ENCODE assay signal across 8 cellular contexts in the genomic region with DNA sequence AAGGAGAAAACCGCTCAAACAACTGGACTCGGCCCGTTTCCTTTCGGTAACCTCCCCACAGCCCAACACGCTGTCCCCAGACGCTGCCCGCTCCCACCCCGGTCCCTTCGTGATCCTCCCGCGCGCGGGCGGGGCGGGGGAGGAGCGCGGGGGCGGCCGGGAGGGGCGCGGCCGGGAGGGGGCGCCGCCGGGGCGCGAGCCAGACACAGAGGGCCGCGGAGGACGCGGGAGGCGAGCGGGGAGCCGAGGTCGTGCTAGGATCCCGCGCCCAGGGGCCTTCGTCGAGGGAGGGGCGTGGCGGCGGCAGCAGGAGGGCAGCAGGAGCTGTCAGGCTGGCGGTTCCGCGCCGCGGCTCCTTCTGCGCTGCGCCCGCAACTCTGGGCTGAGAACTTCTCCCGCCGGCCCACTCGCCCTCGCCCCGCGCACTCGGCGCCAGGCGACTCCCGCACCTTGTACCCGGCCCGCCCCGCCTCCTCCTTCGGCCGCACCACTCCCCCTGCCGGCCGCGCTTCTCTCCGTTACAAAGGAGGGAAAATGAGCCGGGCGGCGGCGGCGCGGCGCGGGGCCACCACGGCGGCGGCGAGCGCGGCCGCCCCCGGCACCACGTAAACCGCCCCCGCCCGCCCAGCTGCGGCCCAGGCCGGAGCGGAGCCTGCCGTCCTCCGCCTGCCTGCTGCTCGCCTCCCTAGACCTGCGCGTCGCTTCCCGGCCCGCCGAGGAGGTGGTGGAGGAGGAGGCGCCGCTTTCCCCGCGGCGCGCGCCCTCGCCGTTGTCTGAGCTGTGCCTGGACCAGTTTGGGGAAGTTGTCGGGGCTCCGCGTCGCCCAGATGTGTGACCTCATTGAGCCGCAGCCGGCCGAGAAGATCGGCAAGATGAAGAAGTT. TPM values are rescaled to one million over a fixed set of nuclear protein-coding genes. Genes with fewer than 3 reads are reported as not detected.
DNase-seq lines count a peak whose midpoint lies in the region; ATAC-seq and TF ChIP-seq lines count a peak whose summit lies in the region.

A gene (plus strand): TSS at position 521 of the 883 bp plus-strand sequence. CDS start 307 bp downstream, at position 828.

- H3K9me3 ChIP-seq in Caco-2 (no peaks in the 10 kb centered on the region), thyroid gland (no peaks in the 10 kb centered on the region)

- H3K27ac ChIP-seq in thyroid gland: peak within 1 kb of the TSS; percentile 43 to 82 (median 82)

- H3K27me3 ChIP-seq in Caco-2 (replicated peaks; ENCODE audit: control insufficient read depth, insufficient read depth, low read length): no peaks in the 10 kb centered on the region
- H3K27me3 ChIP-seq in thyroid gland: no peaks in the 10 kb centered on the region

- DNase-seq in Caco-2 (peak; percentile 81 to 88), NCI-H526 treated with DMSO at 0.1 percent for 48 hours (lab: John Stamatoyannopoulos, UW) (peak; percentile 77), fibroblast of mammary gland (ENCODE audit: low read depth) (peak; percentile 55), naive B cell (peak; percentile 89), thyroid gland (peak; percentile 78 to 79)
- DNase-seq in activated CD4-positive, alpha-beta memory T cell treated with anti-CD3 and anti-CD28 coated beads, Interleukin-2, amount 10 ng/mL, durations not matched to agents 7 days and 5 days: peak; percentile 44

- H3K4me3 ChIP-seq in Caco-2 (ENCODE audit: low read depth, low read length): peak within 1 kb of the TSS; percentile 89
- peak within 1 kb of the TSS; percentile 63 for H3K4me3 ChIP-seq in fibroblast of mammary gland (ENCODE audit: control insufficient read depth, low read depth, low read length)
- H3K4me3 ChIP-seq in thyroid gland (replicated peaks in 1 of 3): peak within 1 kb of the TSS; percentile 33 to 70 (median 68)

- TF ChIP-seq POLR2A in GM19193 (IDR thresholded peaks at IDR 0.05; ENCODE audit: extremely low read depth, insufficient read depth, insufficient read length) (peak; percentile 49), thyroid gland (IDR thresholded peaks at IDR 0.05) (peak in 1 of 2 donors; percentile 51)

- H3K36me3 ChIP-seq in Caco-2 (ENCODE audit: control insufficient read depth, insufficient read depth, low read length): no peaks in the 10 kb centered on the region
- no peaks in the 10 kb centered on the region for H3K36me3 ChIP-seq in thyroid gland

- peak within 1 kb of the TSS; percentile 75 for H3K27ac Mint-ChIP-seq in Caco-2 (ENCODE audit: unreplicated experiment)
- H3K27ac Mint-ChIP-seq in activated CD4-positive, alpha-beta memory T cell treated with anti-CD3 and anti-CD28 coated beads, Interleukin-2, amount 10 ng/mL, durations not matched to agents 7 days and 5 days: no peak within 1 kb of the TSS
- H3K27ac Mint-ChIP-seq in naive B cell: peak within 1 kb of the TSS; percentile 97 to 99 (median 98)

- H3K27me3 Mint-ChIP-seq in Caco-2 (ENCODE audit: insufficient read depth, unreplicated experiment): no peaks in the 10 kb centered on the region
- H3K27me3 Mint-ChIP-seq in activated CD4-positive, alpha-beta memory T cell treated with anti-CD3 and anti-CD28 coated beads, Interleukin-2, amount 10 ng/mL, durations not matched to agents 7 days and 5 days: peaks cover 45% of the 10 kb centered on the region
- H3K27me3 Mint-ChIP-seq in naive B cell: no peaks in the 10 kb centered on the region

- CTCF ChIA-PET in Caco-2 (lab: Charles Lee): interaction anchor here (0.7 to 1.9 kb wide), 5 partner anchors 8 to 333 kb away, joined by 3 to 6 read pairs (median 3); no protein-coding TSS in a partner anchor
- CTCF ChIA-PET in activated CD4-positive, alpha-beta memory T cell treated with anti-CD3 and anti-CD28 coated beads, Interleukin-2, amount 10 ng/mL, durations not matched to agents 7 days and 5 days (lab: Charles Lee): interaction anchor here (0.6 to 1.2 kb wide), 2 partner anchors 8 to 114 kb away, joined by 3 to 4 read pairs; no protein-coding TSS in a partner anchor

- TF ChIP-seq CTCF in Caco-2 (IDR thresholded peaks at IDR 0.05; ENCODE audit: insufficient read depth in 1 of 2, low read depth in 1 of 2, low read length in 1 of 2, severe bottlenecking in 1 of 2, unreplicated experiment in 1 of 2) (peak; percentile 9 to 51), fibroblast of mammary gland (conservative IDR thresholded peaks at IDR 0.05; ENCODE audit: control insufficient read depth, insufficient read depth, low read depth, low read length) (peak; percentile 27), thyroid gland (IDR thresholded peaks at IDR 0.05) (peak in 3 of 6 experiments; percentile 42 to 61 (median 55))

- H3K4me1 Mint-ChIP-seq in Caco-2 (ENCODE audit: low read depth, unreplicated experiment) (peaks cover 7% of the 10 kb centered on the region), naive B cell (peaks cover 41 to 62% (median 61%) of the 10 kb centered on the region in 3 donors)
- H3K4me1 Mint-ChIP-seq in activated CD4-positive, alpha-beta memory T cell treated with anti-CD3 and anti-CD28 coated beads, Interleukin-2, amount 10 ng/mL, durations not matched to agents 7 days and 5 days: peaks cover 11% of the 10 kb centered on the region

- BruUV-seq in Caco-2 (replicated peaks; lab: Mats Ljungman, UMichigan): no TSS peak

- ATAC-seq in HG03159 (IDR thresholded peaks at IDR 0.05; ENCODE audit: unreplicated experiment): peak; percentile 54
- ATAC-seq in naive B cell (ENCODE audit: low read depth in 2 of 2): peak; percentile 74 to 78

- WGBS in thyroid gland, 2 donors: 0 to 7% methylated on average over 3 to 62 of the region's 118 CpGs

- H3K4me1 ChIP-seq in Caco-2 (0 out of 2 replicates have a peak, but pooled peaks cover 2% of the 10 kb centered on the region), thyroid gland (peaks cover 3 to 5% of the 10 kb centered on the region in 2 donors)

- no peaks in the 10 kb centered on the region for H3K36me3 Mint-ChIP-seq in Caco-2 (ENCODE audit: insufficient read depth, unreplicated experiment)
- H3K36me3 Mint-ChIP-seq in activated CD4-positive, alpha-beta memory T cell treated with anti-CD3 and anti-CD28 coated beads, Interleukin-2, amount 10 ng/mL, durations not matched to agents 7 days and 5 days (ENCODE audit: low read depth): no peaks in the 10 kb centered on the region
- H3K36me3 Mint-ChIP-seq in naive B cell: no peaks in the 10 kb centered on the region

- POLR2A ChIA-PET in Caco-2 (lab: Charles Lee): no interaction called here
- POLR2A ChIA-PET in activated CD4-positive, alpha-beta memory T cell treated with anti-CD3 and anti-CD28 coated beads, Interleukin-2, amount 10 ng/mL, durations not matched to agents 7 days and 5 days (lab: Charles Lee): no interaction called here

- H3K9me3 Mint-ChIP-seq in Caco-2 (ENCODE audit: unreplicated experiment) (no peaks in the 10 kb centered on the region), naive B cell (no peaks in the 10 kb centered on the region)
- no peaks in the 10 kb centered on the region for H3K9me3 Mint-ChIP-seq in activated CD4-positive, alpha-beta memory T cell treated with anti-CD3 and anti-CD28 coated beads, Interleukin-2, amount 10 ng/mL, durations not matched to agents 7 days and 5 days

- H3K4me3 Mint-ChIP-seq in Caco-2 (ENCODE audit: unreplicated experiment): peak within 1 kb of the TSS; percentile 95
- H3K4me3 Mint-ChIP-seq in activated CD4-positive, alpha-beta memory T cell treated with anti-CD3 and anti-CD28 coated beads, Interleukin-2, amount 10 ng/mL, durations not matched to agents 7 days and 5 days: peak within 1 kb of the TSS; percentile 37
- peak within 1 kb of the TSS; percentile 91 to 100 (median 98) for H3K4me3 Mint-ChIP-seq in naive B cell

- intact Hi-C loops in Caco-2 (cut with micrococcal nuclease; ENCODE audit: unreplicated experiment): loop anchor here (1.0 to 10.0 kb wide), 6 partner anchors 43 to 439 kb away; no protein-coding TSS in a partner anchor
- intact Hi-C loops in thyroid gland (cut with DNase I): no loop called here

RNA-seq across cellular contexts. Expression of the gene that starts here (rescaled TPM):
- total RNA-seq in Caco-2 (2022) (18.2 and 22.5 TPM in 2 replicates), thyroid gland (10 to 100 TPM; 29.3 to 37.8 (median 33.0) TPM)
- not detected for total RNA-seq in activated CD4-positive, alpha-beta memory T cell treated with anti-CD3 and anti-CD28 coated beads, Interleukin-2, amount 10 ng/mL, durations not matched to agents 7 days and 5 days
- 10 to 100 TPM; 22.8 to 55.5 (median 42.3) TPM for polyA plus RNA-seq in naive B cell (ENCODE audit: low read depth in 6 of 6)

Comparison
In these comparisons a context has a peak if more than half of its experiments do, and no peak if none do; other contexts are left out.
1. Peak in every context shown above with its lines: DNase-seq, ATAC-seq, H3K4me3 ChIP-seq and H3K27ac ChIP-seq.
2. RNA of the gene that starts here (total RNA-seq): 29.3 to 37.8 TPM in thyroid gland and 18.2 to 22.5 TPM in Caco-2; not detected in activated CD4-positive, alpha-beta memory T cell treated with anti-CD3 and anti-CD28 coated beads, Interleukin-2, amount 10 ng/mL, durations not matched to agents 7 days and 5 days; every median in the first group is over 10 times any median in the second.
3. Peak in DNase-seq in activated CD4-positive, alpha-beta memory T cell treated with anti-CD3 and anti-CD28 coated beads, Interleukin-2, amount 10 ng/mL, durations not matched to agents 7 days and 5 days; RNA of the gene not detected or under 1 TPM.
4. H3K4me3 Mint-ChIP-seq: peak in every context shown above with its lines; median percentile 98 in naive B cell; 95 in Caco-2; 37 in activated CD4-positive, alpha-beta memory T cell treated with anti-CD3 and anti-CD28 coated beads, Interleukin-2, amount 10 ng/mL, durations not matched to agents 7 days and 5 days.